7 cellular contexts compared by ENCODE assay signal in the genomic region with DNA sequence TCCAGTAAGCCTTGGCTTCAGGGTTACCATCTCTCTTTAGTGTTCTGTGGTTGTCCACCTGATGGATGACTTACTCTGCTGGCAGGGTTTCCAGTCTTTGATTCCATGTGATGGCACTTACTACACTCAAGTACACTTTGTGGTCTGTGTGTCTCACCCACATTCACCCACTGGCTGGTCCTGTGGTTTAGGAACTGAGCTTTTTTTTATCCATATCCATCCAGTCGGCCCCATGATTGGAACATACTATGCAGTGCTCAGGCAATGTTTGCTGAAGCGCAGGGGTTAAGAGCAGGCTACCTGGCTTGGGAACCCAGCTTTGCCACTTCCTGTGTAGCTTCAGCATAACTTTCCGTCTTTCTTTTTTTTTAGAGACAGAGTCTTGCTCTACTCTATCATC. TPM values are rescaled to one million over a fixed set of nuclear protein-coding genes. Genes with fewer than 3 reads are reported as not detected.
A peak's percentile ranks its signal among the peaks of the same experiment; 100 is the strongest.
DNase-seq lines count a peak whose midpoint lies in the region; ATAC-seq and TF ChIP-seq lines count a peak whose summit lies in the region.
"Had no signal": no experiment of that assay in that cellular context is flagged by ENCODE, and none has a peak within 500 bp of the region (broad histone marks: within the 10 kb centered on the region; RNA-seq: fewer than 3 reads in every experiment).

No MANE protein-coding gene starts in this region.

- H3K27ac Mint-ChIP-seq in neural crest cell (ENCODE audit: unreplicated experiment): no peak overlapping the region
- H3K27ac Mint-ChIP-seq: mesothelial cell of epicardium had no signal

- H3K36me3 ChIP-seq in Loucy (ENCODE audit: insufficient read depth, low read length): peaks cover 9% of the 10 kb centered on the region

- DNase-seq in activated CD8-positive, alpha-beta memory T cell treated with anti-CD3 and anti-CD28 coated beads, Interleukin-2, amount 50 U/mL, for 4 hours: peak; percentile 25
- DNase-seq in neural crest cell (ENCODE audit: low read depth, low spot score) (no peak), NCI-H526 (lab: John Stamatoyannopoulos, UW) (no peak)

- peak overlapping the region; percentile 49 for H3K4me3 ChIP-seq in Loucy (ENCODE audit: low read length, poor library complexity, severe bottlenecking)

- TF ChIP-seq CTCF in Loucy (conservative IDR thresholded peaks at IDR 0.05; ENCODE audit: low read length): no peak
- TF ChIP-seq CTCF in neural crest cell (conservative IDR thresholded peaks at IDR 0.05): no peak

- H3F3A ChIP-seq in Loucy (ENCODE audit: low read depth): no peaks in the 10 kb centered on the region; the same call in 1 of the 2 replicates

- peak overlapping the region; percentile 71 for H2AFZ ChIP-seq in Loucy (ENCODE audit: low read length)

- H3K9me3 Mint-ChIP-seq in neural crest cell: no peaks in the 10 kb centered on the region
- H3K9me3 Mint-ChIP-seq: mesothelial cell of epicardium had no signal

- H3K79me2 ChIP-seq in Loucy (ENCODE audit: insufficient read depth, low read length): peaks cover 35% of the 10 kb centered on the region

- peaks cover 14% of the 10 kb centered on the region for H3K27me3 Mint-ChIP-seq in neural crest cell (ENCODE audit: low read depth)

- H3K4me2 ChIP-seq in Loucy (ENCODE audit: low read depth, low read length, poor library complexity, severe bottlenecking): peak overlapping the region; percentile 72

- H3K4me3 Mint-ChIP-seq in neural crest cell: peak overlapping the region; percentile 42
- H3K4me3 Mint-ChIP-seq: mesothelial cell of epicardium had no signal

- no peaks in the 10 kb centered on the region for H3K9me3 ChIP-seq in Loucy (ENCODE audit: insufficient read depth, low read depth, low read length)

- peaks cover 21% of the 10 kb centered on the region for H3K4me1 ChIP-seq in Loucy (ENCODE audit: insufficient read depth, low read length, poor library complexity, severe bottlenecking)

- H4K20me1 ChIP-seq in Loucy (ENCODE audit: insufficient read depth, low read length, poor library complexity, severe bottlenecking): peaks cover 25% of the 10 kb centered on the region

- ATAC-seq in GM21447 (IDR thresholded peaks at IDR 0.05; ENCODE audit: unreplicated experiment): no peak
- ATAC-seq in HG03095 (IDR thresholded peaks at IDR 0.05; ENCODE audit: unreplicated experiment): no peak

- H3K27me3 ChIP-seq in Loucy (ENCODE audit: insufficient read depth, low read length, poor library complexity, severe bottlenecking): peaks cover 14% of the 10 kb centered on the region

- peaks cover 28% of the 10 kb centered on the region for H3K4me1 Mint-ChIP-seq in neural crest cell

- no peaks in the 10 kb centered on the region for H3K9me2 ChIP-seq in Loucy (replicated peaks; ENCODE audit: low read depth, low read length)

- peaks cover 10% of the 10 kb centered on the region for H3K36me3 Mint-ChIP-seq in neural crest cell (ENCODE audit: low read depth)
- H3K36me3 Mint-ChIP-seq: mesothelial cell of epicardium had no signal

- H3K9ac ChIP-seq in Loucy (ENCODE audit: low read depth, low read length, poor library complexity, severe bottlenecking): peak overlapping the region; percentile 27

RNA-seq across cellular contexts. Expression of a gene that starts 2.8 kb away (rescaled TPM):
- 970 and 984 TPM in 2 replicates for total RNA-seq in neural crest cell

RNA-seq across cellular contexts. Expression of a gene that starts 25.4 kb away (rescaled TPM):
- 1.7 and 3.3 TPM in 2 replicates for total RNA-seq in neural crest cell

RNA-seq across cellular contexts. Expression of a gene that starts 27.3 kb away (rescaled TPM):
- 0.68 and 1.1 TPM in 2 replicates for total RNA-seq in neural crest cell

RNA-seq across cellular contexts. Expression of a gene that starts 36.8 kb away (rescaled TPM):
- 0.05 TPM in 1 of 2 replicates, not detected in the other for total RNA-seq in neural crest cell

RNA-seq across cellular contexts. Expression of a gene that starts 39.8 kb away (rescaled TPM):
- total RNA-seq in neural crest cell: not detected in 2 replicates
- total RNA-seq: mesothelial cell of epicardium had no signal
